In the genomic region with DNA sequence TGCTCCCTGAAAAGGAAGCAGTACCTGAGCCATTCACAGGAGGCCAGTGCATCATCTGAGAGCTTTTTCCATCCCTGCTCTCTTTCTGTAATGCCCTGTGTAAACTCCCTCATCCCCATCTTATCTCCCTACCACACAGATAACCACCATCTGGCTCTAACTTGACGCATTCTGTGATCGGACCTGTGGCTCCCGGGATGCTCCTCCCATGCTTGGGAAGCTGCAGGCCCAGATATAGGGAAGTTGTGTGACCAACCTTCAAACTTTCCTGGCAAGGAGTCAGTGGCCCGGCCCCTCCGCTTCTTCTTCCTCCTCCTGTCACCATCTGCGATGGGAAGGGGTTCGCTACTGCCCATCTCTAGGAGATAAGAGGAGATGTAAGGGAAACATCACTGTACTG, we compare ENCODE assay signal across 24 cellular contexts. TPM values are rescaled to one million over a fixed set of nuclear protein-coding genes. Genes with fewer than 3 reads are reported as not detected.
DNase-seq lines count a peak whose midpoint lies in the region.
"Had no signal": no experiment of that assay in that cellular context is flagged by ENCODE, and none has a peak within 500 bp of the region (broad histone marks: within the 10 kb centered on the region; RNA-seq: fewer than 3 reads in every experiment).

No MANE protein-coding gene starts in this region.

- H4K8ac ChIP-seq in mesendoderm (ENCODE audit: low read depth, low read length) = no peak overlapping the region

- H3K9me3 Mint-ChIP-seq in T-helper 1 cell treated with Interleukin-12 subunit alpha and Interleukin-12 subunit beta and Interleukin-4 antibody, amounts not matched to agents 30 μg/mL and 1 μg/mL, for 36 hours = no peaks in the 10 kb centered on the region
- H3K9me3 Mint-ChIP-seq in activated T-helper 1 cell treated with anti-CD3 and anti-CD28 coated beads, Interleukin-12 subunit alpha, Interleukin-12 subunit beta, Interleukin-2, Interleukin-4 antibody, amounts not matched to agents 30 ng/mL and 10 ng/mL and 1 ng/mL, durations not matched to agents 14 hours and 24 hours and 36 hours = no peaks in the 10 kb centered on the region
- H3K9me3 Mint-ChIP-seq: activated naive CD4-positive, alpha-beta T cell treated with anti-CD3 and anti-CD28 coated beads, Interleukin-2, amount 50 U/mL, for 24 hours; memory B cell; naive thymus-derived CD4-positive, alpha-beta T cell; stimulated activated memory B cell treated with anti-CD40 and anti-IgM and Interleukin-4, amounts not matched to agents 10 μg/mL and 1 μg/mL and 100 μg/mL, for 72 hours had no signal

- WGBS in mesendoderm (ENCODE audit: extremely low coverage, insufficient coverage, low lambda C conversion rate) = no CpG with 5 or more reads among the region's 7 CpGs

- H3K27me3 Mint-ChIP-seq in T-helper 1 cell treated with Interleukin-12 subunit alpha and Interleukin-12 subunit beta and Interleukin-4 antibody, amounts not matched to agents 30 μg/mL and 1 μg/mL, for 36 hours (ENCODE audit: low read depth) = no peaks in the 10 kb centered on the region
- no peaks in the 10 kb centered on the region for H3K27me3 Mint-ChIP-seq in activated T-helper 1 cell treated with anti-CD3 and anti-CD28 coated beads, Interleukin-12 subunit alpha, Interleukin-12 subunit beta, Interleukin-2, Interleukin-4 antibody, amounts not matched to agents 30 ng/mL and 10 ng/mL and 1 ng/mL, durations not matched to agents 14 hours and 24 hours and 36 hours (ENCODE audit: insufficient read depth)
- H3K27me3 Mint-ChIP-seq: activated naive CD4-positive, alpha-beta T cell treated with anti-CD3 and anti-CD28 coated beads, Interleukin-2, amount 50 U/mL, for 24 hours; memory B cell; naive thymus-derived CD4-positive, alpha-beta T cell; stimulated activated memory B cell treated with anti-CD40 and anti-IgM and Interleukin-4, amounts not matched to agents 10 μg/mL and 1 μg/mL and 100 μg/mL, for 72 hours had no signal

- no peak overlapping the region for H3K4me3 Mint-ChIP-seq in T-helper 1 cell treated with Interleukin-12 subunit alpha and Interleukin-12 subunit beta and Interleukin-4 antibody, amounts not matched to agents 30 μg/mL and 1 μg/mL, for 36 hours
- peak overlapping the region; percentile 7 for H3K4me3 Mint-ChIP-seq in activated T-helper 1 cell treated with anti-CD3 and anti-CD28 coated beads, Interleukin-12 subunit alpha, Interleukin-12 subunit beta, Interleukin-2, Interleukin-4 antibody, amounts not matched to agents 30 ng/mL and 10 ng/mL and 1 ng/mL, durations not matched to agents 14 hours and 24 hours and 36 hours
- H3K4me3 Mint-ChIP-seq: activated naive CD4-positive, alpha-beta T cell treated with anti-CD3 and anti-CD28 coated beads, Interleukin-2, amount 50 U/mL, for 24 hours; memory B cell; stimulated activated memory B cell treated with anti-CD40 and anti-IgM and Interleukin-4, amounts not matched to agents 10 μg/mL and 1 μg/mL and 100 μg/mL, for 72 hours had no signal

- H3K27ac ChIP-seq in mesendoderm (ENCODE audit: low read depth, low read length) = no peak overlapping the region
- H3K27ac ChIP-seq: 22Rv1, colonic mucosa, parathyroid adenoma, tibial artery had no signal

- no peaks in the 10 kb centered on the region for H3K36me3 ChIP-seq in mesendoderm (ENCODE audit: control insufficient read depth, insufficient read depth, low read length)

- intact Hi-C loops in activated T-helper 1 cell treated with anti-CD3 and anti-CD28 coated beads, Interleukin-12 subunit alpha, Interleukin-12 subunit beta, Interleukin-2, Interleukin-4 antibody, amounts not matched to agents 30 ng/mL and 10 ng/mL and 1 ng/mL, durations not matched to agents 14 hours and 24 hours and 36 hours (cut with micrococcal nuclease) = loop anchor here (1.0 to 5.0 kb wide), 2 partner anchors 84 to 136 kb away; a partner anchor contains a TSS

- H4K5ac ChIP-seq in mesendoderm (ENCODE audit: low read length) = no peak overlapping the region

- peaks cover 47% of the 10 kb centered on the region for H3K4me1 Mint-ChIP-seq in T-helper 1 cell treated with Interleukin-12 subunit alpha and Interleukin-12 subunit beta and Interleukin-4 antibody, amounts not matched to agents 30 μg/mL and 1 μg/mL, for 36 hours (ENCODE audit: low read depth)
- peaks cover 51% of the 10 kb centered on the region for H3K4me1 Mint-ChIP-seq in activated T-helper 1 cell treated with anti-CD3 and anti-CD28 coated beads, Interleukin-12 subunit alpha, Interleukin-12 subunit beta, Interleukin-2, Interleukin-4 antibody, amounts not matched to agents 30 ng/mL and 10 ng/mL and 1 ng/mL, durations not matched to agents 14 hours and 24 hours and 36 hours (ENCODE audit: low read depth)

- no peak overlapping the region for H2BK5ac ChIP-seq in mesendoderm (ENCODE audit: low read length)

- in situ Hi-C loops in KBM-7 (cut with MboI; ENCODE audit: low pct_unique_long_range_greater_than_20kb, low sequenced_read_pairs) = no loop called here

- H3K18ac ChIP-seq in mesendoderm (ENCODE audit: low read length) = no peak overlapping the region

- H2BK15ac ChIP-seq in mesendoderm (replicated peaks; ENCODE audit: low read depth) = no peak overlapping the region

- peaks cover 51% of the 10 kb centered on the region for H3K36me3 Mint-ChIP-seq in T-helper 1 cell treated with Interleukin-12 subunit alpha and Interleukin-12 subunit beta and Interleukin-4 antibody, amounts not matched to agents 30 μg/mL and 1 μg/mL, for 36 hours (ENCODE audit: low read depth)
- peaks cover 42% of the 10 kb centered on the region for H3K36me3 Mint-ChIP-seq in activated T-helper 1 cell treated with anti-CD3 and anti-CD28 coated beads, Interleukin-12 subunit alpha, Interleukin-12 subunit beta, Interleukin-2, Interleukin-4 antibody, amounts not matched to agents 30 ng/mL and 10 ng/mL and 1 ng/mL, durations not matched to agents 14 hours and 24 hours and 36 hours (ENCODE audit: low read depth)

- no peak for DNase-seq in T-helper 1 cell
- DNase-seq in KBM-7 = peak; percentile 41
- DNase-seq in activated T-helper 1 cell treated with anti-CD3 and anti-CD28 coated beads, Interleukin-12 subunit alpha, Interleukin-12 subunit beta, Interleukin-2, Interleukin-4 antibody, amounts not matched to agents 30 ng/mL and 10 ng/mL and 1 ng/mL, durations not matched to agents 14 hours and 24 hours and 36 hours (ENCODE audit: low spot score) = no peak
- peak; percentile 56 for DNase-seq in mesendoderm
- no peak for DNase-seq in NCI-H1694 (lab: John Stamatoyannopoulos, UW)
- no peak for DNase-seq in NCI-H345 (lab: John Stamatoyannopoulos, UW)
- no peak for DNase-seq in NCI-H2107 (lab: John Stamatoyannopoulos, UW)
- DNase-seq: colonic mucosa; naive thymus-derived CD4-positive, alpha-beta T cell; NCI-H1105; NCI-H526; SHP77 treated with DMSO at 0.1 percent for 48 hours; tibial artery had no signal

- no peaks in the 10 kb centered on the region for H3K79me1 ChIP-seq in mesendoderm (ENCODE audit: low read length)

- H3K79me2 ChIP-seq in mesendoderm (ENCODE audit: control insufficient read depth, insufficient read depth, low read length) = no peaks in the 10 kb centered on the region
- H3K79me2 ChIP-seq: parathyroid adenoma had no signal

- H3K27ac Mint-ChIP-seq in T-helper 1 cell treated with Interleukin-12 subunit alpha and Interleukin-12 subunit beta and Interleukin-4 antibody, amounts not matched to agents 30 μg/mL and 1 μg/mL, for 36 hours = peak overlapping the region; percentile 96
- H3K27ac Mint-ChIP-seq in activated T-helper 1 cell treated with anti-CD3 and anti-CD28 coated beads, Interleukin-12 subunit alpha, Interleukin-12 subunit beta, Interleukin-2, Interleukin-4 antibody, amounts not matched to agents 30 ng/mL and 10 ng/mL and 1 ng/mL, durations not matched to agents 14 hours and 24 hours and 36 hours = peak overlapping the region; percentile 96
- H3K27ac Mint-ChIP-seq: activated naive CD4-positive, alpha-beta T cell treated with anti-CD3 and anti-CD28 coated beads, Interleukin-2, amount 50 U/mL, for 24 hours; memory B cell; stimulated activated memory B cell treated with anti-CD40 and anti-IgM and Interleukin-4, amounts not matched to agents 10 μg/mL and 1 μg/mL and 100 μg/mL, for 72 hours had no signal

- no peak overlapping the region for H2BK120ac ChIP-seq in mesendoderm (ENCODE audit: low read depth, low read length)

- H3K4me1 ChIP-seq in mesendoderm (ENCODE audit: control insufficient read depth, low read depth, low read length) = no peaks in the 10 kb centered on the region
- H3K4me1 ChIP-seq: colonic mucosa, parathyroid adenoma, tibial artery had no signal

- H2AK5ac ChIP-seq in mesendoderm (ENCODE audit: low read length) = no peak overlapping the region

- no peak overlapping the region for H3K4me3 ChIP-seq in mesendoderm (ENCODE audit: low read length)
- H3K4me3 ChIP-seq: colonic mucosa, tibial artery had no signal

- no peaks in the 10 kb centered on the region for H3K27me3 ChIP-seq in mesendoderm (ENCODE audit: insufficient read depth, low read length, poor library complexity)
- H3K27me3 ChIP-seq: colonic mucosa, tibial artery had no signal

- H3K9ac ChIP-seq in mesendoderm (ENCODE audit: low read length) = no peak overlapping the region
- H3K9ac ChIP-seq: parathyroid adenoma had no signal

- no peak overlapping the region for H3K4me2 ChIP-seq in mesendoderm (ENCODE audit: low read length)

- H3K4ac ChIP-seq in mesendoderm (ENCODE audit: low read depth, low read length) = no peak overlapping the region

- H3K56ac ChIP-seq in mesendoderm (ENCODE audit: low read length) = no peak overlapping the region

- no peak overlapping the region for H3K23ac ChIP-seq in mesendoderm (ENCODE audit: low read length)

RNA-seq across cellular contexts. Expression of a gene that starts 21.1 kb away (rescaled TPM):
- 48.7 TPM in 2 replicates for total RNA-seq in activated T-helper 1 cell treated with anti-CD3 and anti-CD28 coated beads, Interleukin-12 subunit alpha, Interleukin-12 subunit beta, Interleukin-2, Interleukin-4 antibody, amounts not matched to agents 30 ng/mL and 10 ng/mL and 1 ng/mL, durations not matched to agents 14 hours and 24 hours and 36 hours
- 17.3 TPM for polyA plus RNA-seq in mesendoderm (2013, experiment 1 of 2)
- polyA plus RNA-seq in mesendoderm (2013, experiment 2 of 2) = 16.2 TPM

RNA-seq across cellular contexts. Expression of a gene that starts 31.5 kb away (rescaled TPM):
- total RNA-seq in activated T-helper 1 cell treated with anti-CD3 and anti-CD28 coated beads, Interleukin-12 subunit alpha, Interleukin-12 subunit beta, Interleukin-2, Interleukin-4 antibody, amounts not matched to agents 30 ng/mL and 10 ng/mL and 1 ng/mL, durations not matched to agents 14 hours and 24 hours and 36 hours = not detected in 2 replicates
- polyA plus RNA-seq in mesendoderm (2013, experiment 1 of 2) = not detected
- not detected for polyA plus RNA-seq in mesendoderm (2013, experiment 2 of 2)
- total RNA-seq: colonic mucosa; endothelial cell of umbilical vein; H4; naive thymus-derived CD4-positive, alpha-beta T cell; sciatic nerve; T-helper 2 cell treated with Interferon-gamma antibody and Interleukin-4, amounts not matched to agents 100 ng/mL and 5 ng/mL, for 36 hours had no signal
- polyA plus RNA-seq: BJ; endothelial cell of umbilical vein; naive thymus-derived CD4-positive, alpha-beta T cell had no signal

RNA-seq across cellular contexts. Expression of a gene that starts 33.6 kb away (rescaled TPM):
- 16.9 and 17.0 TPM in 2 replicates for total RNA-seq in activated T-helper 1 cell treated with anti-CD3 and anti-CD28 coated beads, Interleukin-12 subunit alpha, Interleukin-12 subunit beta, Interleukin-2, Interleukin-4 antibody, amounts not matched to agents 30 ng/mL and 10 ng/mL and 1 ng/mL, durations not matched to agents 14 hours and 24 hours and 36 hours
- polyA plus RNA-seq in mesendoderm (2013, experiment 1 of 2) = 0.58 TPM
- polyA plus RNA-seq in mesendoderm (2013, experiment 2 of 2) = 0.67 TPM

Comparison
In these comparisons a context has a peak if more than half of its experiments do, and no peak if none do; other contexts are left out.
1. DNase-seq: peak in KBM-7 (single experiment) and mesendoderm (single experiment); none in T-helper 1 cell (0 of 5), activated T-helper 1 cell treated with anti-CD3 and anti-CD28 coated beads, Interleukin-12 subunit alpha, Interleukin-12 subunit beta, Interleukin-2, Interleukin-4 antibody, amounts not matched to agents 30 ng/mL and 10 ng/mL and 1 ng/mL, durations not matched to agents 14 hours and 24 hours and 36 hours (single experiment), NCI-H1694 (single experiment), NCI-H345 (single experiment) and NCI-H2107 (single experiment).